8 cellular contexts compared by ENCODE assay signal in genomic region chr19:4059931-4060620, GRCh38. TPM values are rescaled to one million over a fixed set of nuclear protein-coding genes. Genes with fewer than 3 reads are reported as not detected.
DNase-seq lines count a peak whose midpoint lies in the region; ATAC-seq, FAIRE-seq and TF ChIP-seq lines count a peak whose summit lies in the region.

No MANE protein-coding gene starts in this region.

- intact Hi-C loops in right lobe of liver (cut with DNase I), result loop anchor here (10.0 kb wide), 2 partner anchors 45 to 55 kb away; partner anchors contain the start of gene PIAS4 (in 1 of the 2)

- TF ChIP-seq POLR2A in right lobe of liver (IDR thresholded peaks at IDR 0.05), result no peak

- no peak for TF ChIP-seq CTCF in right lobe of liver (IDR thresholded peaks at IDR 0.05)
- no peak for TF ChIP-seq CTCF in BE2C (IDR thresholded peaks at IDR 0.05; ENCODE audit: low read depth, low read length)

- no peaks in the 10 kb centered on the region for H3K9me3 ChIP-seq in right lobe of liver
- no peaks in the 10 kb centered on the region for H3K9me3 ChIP-seq in BE2C

- H3K4me3 ChIP-seq in right lobe of liver, result peak overlapping the region in 1 of 3 donors; percentile 33
- no peak overlapping the region for H3K4me3 ChIP-seq in BE2C (ENCODE audit: low read depth, low read length)

- 27 to 41% (median 41%) methylated on average over 29 to 39 of the region's 39 CpGs for WGBS in adipose tissue, 3 donors
- 39% methylated on average over 9 of the region's 39 CpGs for WGBS in right lobe of liver (ENCODE audit: insufficient coverage, low coverage, low lambda C conversion rate, missing lambda C conversion rate)

- H3K36me3 ChIP-seq in right lobe of liver (peaks cover 0 to 2% (median under 1%) of the 10 kb centered on the region in 4 donors), BE2C (peaks cover 43% of the 10 kb centered on the region)

- H3K4me1 ChIP-seq in right lobe of liver, result peaks cover 0 to 66% (median 35%) of the 10 kb centered on the region in 4 donors
- H3K4me1 ChIP-seq in BE2C, result no peaks in the 10 kb centered on the region

- H3K27ac ChIP-seq in adipose tissue (ENCODE audit: low read depth, low read length), result peak overlapping the region; percentile 94
- peak overlapping the region; percentile 86 to 94 (median 93) for H3K27ac ChIP-seq in right lobe of liver
- peak overlapping the region; percentile 98 for H3K27ac ChIP-seq in temporal lobe (ENCODE audit: low read depth, low read length)

- FAIRE-seq in frontal cortex (lab: Jason Lieb, UNC), result no peak

- DNase-seq in stimulated activated naive CD4-positive, alpha-beta T cell treated with Interleukin-2 at 50 U/mL for 16 hours (lab: John Stamatoyannopoulos, UW), result peak; percentile 54
- no peak for DNase-seq in stimulated activated naive CD4-positive, alpha-beta T cell (lab: John Stamatoyannopoulos, UW)
- DNase-seq in right lobe of liver, result peak in 2 of 3 donors; percentile 62 to 69
- no peak for DNase-seq in frontal cortex (ENCODE audit: low spot score in 2 of 2)
- no peak for DNase-seq in BE2C

- ATAC-seq in right lobe of liver (no peak), HG03520 (IDR thresholded peaks at IDR 0.05; ENCODE audit: unreplicated experiment) (no peak)

- H3K27me3 ChIP-seq in right lobe of liver, result no peaks in the 10 kb centered on the region
- H3K27me3 ChIP-seq in BE2C, result no peaks in the 10 kb centered on the region

RNA-seq across cellular contexts. Expression of gene ZBTB7A, which starts 6.6 kb away (rescaled TPM):
- 10 to 100 TPM in 2 of 3 donors, 1 to 10 TPM in 1; 7.4 to 21.9 (median 10.8) TPM for polyA plus RNA-seq in adipose tissue
- total RNA-seq in right lobe of liver, result 10 to 100 TPM; 19.0 to 38.5 (median 27.7) TPM
- 2.7 TPM for total RNA-seq in temporal lobe
- 2.0 TPM for total RNA-seq in frontal cortex
- 17.1 TPM for polyA plus RNA-seq in BE2C (2012; ENCODE audit: insufficient read depth, insufficient read length, low read depth)

RNA-seq across cellular contexts. Expression of gene PIAS4, which starts 52.5 kb away (rescaled TPM):
- 10 to 100 TPM in 2 of 3 donors, 1 to 10 TPM in 1; 9.0 to 13.3 (median 10.9) TPM for polyA plus RNA-seq in adipose tissue
- total RNA-seq in right lobe of liver (10 to 100 TPM in 5 of 6 experiments, 1 to 10 TPM in 1; 9.9 to 20.0 (median 14.9) TPM), temporal lobe (12.8 TPM), frontal cortex (22.0 TPM)
- 105 TPM for polyA plus RNA-seq in BE2C (2012; ENCODE audit: insufficient read depth, insufficient read length, low read depth)

Comparison
In these comparisons a context has a peak if more than half of its experiments do, and no peak if none do; other contexts are left out.
1. DNase-seq: peak in stimulated activated naive CD4-positive, alpha-beta T cell treated with Interleukin-2 at 50 U/mL for 16 hours (single experiment) and right lobe of liver (2 of 3); none in stimulated activated naive CD4-positive, alpha-beta T cell (0 of 6), frontal cortex (0 of 2) and BE2C (single experiment).
2. Peak in every context shown above with its lines, with median percentiles within 50 percentile points of each other: H3K27ac ChIP-seq.